Comparison of ENCODE assay signal across 11 cellular contexts in genomic region chr20:32285082-32285620, GRCh38. TPM values are rescaled to one million over a fixed set of nuclear protein-coding genes. Genes with fewer than 3 reads are reported as not detected.
DNase-seq lines count a peak whose midpoint lies in the region; ATAC-seq and TF ChIP-seq lines count a peak whose summit lies in the region.
"Had no signal": no experiment of that assay in that cellular context is flagged by ENCODE, and none has a peak within 500 bp of the region (broad histone marks: within the 10 kb centered on the region; RNA-seq: fewer than 3 reads in every experiment).

No MANE protein-coding gene starts in this region.

- CTCF ChIA-PET in GM10248 (lab: Yijun Ruan, JAX) (interaction anchor here (0.9 to 2.1 kb wide), 6 partner anchors 9 to 253 kb away, joined by 3 to 6 read pairs (median 4); no protein-coding TSS in a partner anchor), OCI-LY7 (lab: Charles Lee; ENCODE audit: unreplicated experiment) (interaction anchor here (0.6 to 1.3 kb wide), 3 partner anchors 8 to 181 kb away, joined by 4 to 5 read pairs (median 4); partner anchors contain the start of gene KIF3B)

- POLR2A ChIA-PET in GM10248 (lab: Yijun Ruan, JAX), result interaction anchor here (0.6 to 1.0 kb wide), 3 partner anchors 78 to 204 kb away, joined by 3 to 7 read pairs (median 5); no protein-coding TSS in a partner anchor
- POLR2A ChIA-PET in OCI-LY7 (lab: Charles Lee), result interaction anchor here (0.6 to 2.6 kb wide), 27 partner anchors 9 to 249 kb away, joined by 3 to 14 read pairs (median 5); partner anchors contain the start of gene KIF3B

- intact Hi-C loops in OCI-LY7 (cut with micrococcal nuclease; ENCODE audit: unreplicated experiment), result loop anchor here (2.0 kb wide), 2 partner anchors 74 to 78 kb away; partner anchors contain the start of genes ASXL1, PLAGL2 and POFUT1

- H3K79me2 ChIP-seq in OCI-LY7 (ENCODE audit: insufficient read depth, low read depth, low read length), result peaks cover 90% of the 10 kb centered on the region

- H3K27ac ChIP-seq in OCI-LY7 (ENCODE audit: low read depth, low read length, poor library complexity, severe bottlenecking) (peak overlapping the region; percentile 98), mucosa of rectum (ENCODE audit: low read depth in 2 of 2, low read length in 2 of 2) (peak overlapping the region; percentile 33 to 74)
- H3K27ac ChIP-seq: VCaP had no signal

- H4K20me1 ChIP-seq in OCI-LY7 (ENCODE audit: insufficient read depth, low read length), result no peaks in the 10 kb centered on the region

- DNase-seq in GM10248 (ENCODE audit: extremely low spot score) (peak; percentile 20), OCI-LY7 (ENCODE audit: low spot score) (no peak), T1000 (lab: John Stamatoyannopoulos, UW) (no peak)
- DNase-seq: cerebellar nuclear complex, glutamatergic neuron had no signal

- peak overlapping the region; percentile 74 for H3K4me2 ChIP-seq in OCI-LY7 (ENCODE audit: low read length)

- H2AFZ ChIP-seq in OCI-LY7 (ENCODE audit: low read length), result peak overlapping the region; percentile 6; the same call in 1 of the 2 replicates

- H3K4me3 ChIP-seq in OCI-LY7 (ENCODE audit: low read depth, low read length, poor library complexity, severe bottlenecking), result peak overlapping the region; percentile 58
- no peak overlapping the region for H3K4me3 ChIP-seq in mucosa of rectum (ENCODE audit: low read length in 2 of 2)

- H3K9me3 ChIP-seq in OCI-LY7 (ENCODE audit: low read length) (no peaks in the 10 kb centered on the region), mucosa of rectum (ENCODE audit: control insufficient read depth in 2 of 2, low read length in 2 of 2) (no peaks in the 10 kb centered on the region)

- H3K4me1 ChIP-seq in OCI-LY7 (ENCODE audit: insufficient read depth, low read length, poor library complexity, severe bottlenecking), result peaks cover 95% of the 10 kb centered on the region
- peaks cover 9 to 27% of the 10 kb centered on the region in 2 donors for H3K4me1 ChIP-seq in mucosa of rectum (ENCODE audit: control insufficient read depth in 2 of 2, insufficient read depth in 2 of 2, low read length in 2 of 2)

- H3K9ac ChIP-seq in mucosa of rectum (ENCODE audit: low read depth in 1 of 2, low read length in 2 of 2), result peak overlapping the region in 1 of 2 donors; percentile 2

- H3K9me2 ChIP-seq in OCI-LY7 (ENCODE audit: insufficient read depth, low read length), result no peaks in the 10 kb centered on the region

- TSS peak; percentile 97 for BruUV-seq in OCI-LY7 (replicated peaks; lab: Mats Ljungman, UMichigan)

- TF ChIP-seq CTCF in GM10248 (IDR thresholded peaks at IDR 0.05; ENCODE audit: control extremely low read depth, extremely low read depth, low read depth, missing control alignments) (no peak), OCI-LY7 (conservative IDR thresholded peaks at IDR 0.05; ENCODE audit: low read length) (no peak)

- no peaks in the 10 kb centered on the region for H3K27me3 ChIP-seq in mucosa of rectum (ENCODE audit: control insufficient read depth in 2 of 2, insufficient read depth in 2 of 2, low read length in 2 of 2)

- ATAC-seq in GM19324 (IDR thresholded peaks at IDR 0.05; ENCODE audit: low FRiP score, unreplicated experiment), result peak; percentile 17
- no peak for ATAC-seq in HG03196 (IDR thresholded peaks at IDR 0.05; ENCODE audit: unreplicated experiment)
- no peak for ATAC-seq in HG03108 (IDR thresholded peaks at IDR 0.05; ENCODE audit: unreplicated experiment)
- no peak for ATAC-seq in GM21825 (IDR thresholded peaks at IDR 0.05; ENCODE audit: unreplicated experiment)

- peaks cover 30% of the 10 kb centered on the region for H3K36me3 ChIP-seq in OCI-LY7 (ENCODE audit: insufficient read depth, low read length)
- peaks cover 0 to 3% of the 10 kb centered on the region in 2 donors for H3K36me3 ChIP-seq in mucosa of rectum (ENCODE audit: control insufficient read depth in 2 of 2, insufficient read depth in 2 of 2, low read length in 2 of 2)

RNA-seq across cellular contexts. Expression of gene KIF3B, which starts 7.7 kb away (rescaled TPM):
- total RNA-seq in OCI-LY7 (2014; rRNA removed; shearing (Covaris generic)), result 7.9 and 8.2 TPM in 2 replicates
- total RNA-seq in OCI-LY7 (2022), result 20.8 and 25.2 TPM in 2 replicates
